In the genomic region with DNA sequence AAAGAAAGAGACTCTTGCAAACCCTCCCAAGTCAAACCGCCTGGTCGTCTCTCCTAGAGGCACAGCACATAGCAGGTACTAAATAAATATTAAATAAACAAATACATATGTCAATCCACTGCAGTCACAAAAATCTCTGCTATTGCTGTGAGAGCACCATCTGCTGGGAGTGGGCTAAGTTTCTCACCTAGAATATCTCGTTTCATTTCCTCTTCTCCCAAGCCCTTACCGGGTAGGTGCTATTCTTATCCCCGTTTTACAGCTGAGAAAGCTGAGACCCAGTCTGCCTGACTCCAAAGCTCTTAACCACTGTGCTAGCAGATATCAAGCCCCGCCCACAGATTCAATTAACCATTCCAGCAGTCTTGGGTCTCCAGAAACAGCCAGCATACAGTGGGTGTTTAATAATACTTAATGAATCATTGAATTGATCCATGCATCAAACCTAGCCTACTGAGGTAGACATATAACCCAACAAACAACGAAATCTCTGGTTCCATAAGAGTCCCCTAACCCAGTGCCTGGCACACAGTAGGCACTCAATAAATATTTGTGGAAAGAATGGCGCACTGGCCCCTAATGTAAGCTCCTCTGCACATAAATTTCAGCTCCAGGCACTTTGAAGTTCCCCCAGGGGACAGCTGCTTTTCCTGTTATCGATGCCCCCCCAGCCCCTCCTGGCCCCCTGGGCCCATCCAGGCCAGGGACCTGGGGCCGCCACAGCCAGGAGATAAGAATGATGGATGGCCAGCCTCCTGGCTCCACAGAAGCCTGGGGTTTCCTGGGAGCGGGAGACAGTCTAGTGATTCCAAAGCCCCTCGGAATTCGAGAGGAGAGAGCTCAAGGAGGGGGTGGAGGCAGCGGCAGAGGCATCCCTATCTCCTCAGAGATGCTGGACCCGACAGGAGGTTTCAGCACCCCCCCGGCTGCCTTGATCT, we compare ENCODE assay signal across 11 cellular contexts.
DNase-seq lines count a peak whose midpoint lies in the region; ATAC-seq, FAIRE-seq and TF ChIP-seq lines count a peak whose summit lies in the region.
"Had no signal": no experiment of that assay in that cellular context is flagged by ENCODE, and none has a peak within 500 bp of the region (broad histone marks: within the 10 kb centered on the region; RNA-seq: fewer than 3 reads in every experiment).

No MANE protein-coding gene starts in this region.

- H3K36me3 Mint-ChIP-seq in activated naive CD4-positive, alpha-beta T cell treated with anti-CD3 and anti-CD28 coated beads for 36 hours (ENCODE audit: low read depth), result no peaks in the 10 kb centered on the region
- H3K36me3 Mint-ChIP-seq in T-cell, result no peaks in the 10 kb centered on the region
- no peaks in the 10 kb centered on the region for H3K36me3 Mint-ChIP-seq in effector memory CD8-positive, alpha-beta T cell (ENCODE audit: insufficient read depth)
- H3K36me3 Mint-ChIP-seq: CD4-positive, CD25-positive, alpha-beta regulatory T cell had no signal

- H2AFZ ChIP-seq in OCI-LY3 (ENCODE audit: low read depth, low read length), result no peak overlapping the region
- H2AFZ ChIP-seq: parathyroid adenoma had no signal

- no peak for FAIRE-seq in urothelium cell line (lab: Jason Lieb, UNC)

- no peak overlapping the region for H3K27ac Mint-ChIP-seq in activated naive CD4-positive, alpha-beta T cell treated with anti-CD3 and anti-CD28 coated beads for 36 hours
- no peak overlapping the region for H3K27ac Mint-ChIP-seq in T-cell
- no peak overlapping the region for H3K27ac Mint-ChIP-seq in effector memory CD8-positive, alpha-beta T cell
- H3K27ac Mint-ChIP-seq: CD4-positive, CD25-positive, alpha-beta regulatory T cell had no signal

- no peaks in the 10 kb centered on the region for H3K4me1 Mint-ChIP-seq in activated naive CD4-positive, alpha-beta T cell treated with anti-CD3 and anti-CD28 coated beads for 36 hours (ENCODE audit: low read depth)
- H3K4me1 Mint-ChIP-seq in T-cell, result no peaks in the 10 kb centered on the region
- H3K4me1 Mint-ChIP-seq in effector memory CD8-positive, alpha-beta T cell (ENCODE audit: low read depth in 2 of 2), result peaks cover 0 to 2% of the 10 kb centered on the region in 2 donors

- DNase-seq in activated naive CD4-positive, alpha-beta T cell treated with anti-CD3 and anti-CD28 coated beads for 36 hours, result peak; percentile 20
- no peak for DNase-seq in activated naive CD4-positive, alpha-beta T cell (lab: John Stamatoyannopoulos, UW)
- DNase-seq in urothelium cell line (ENCODE audit: low spot score), result peak; percentile 10
- DNase-seq in T-cell, result no peak
- DNase-seq in effector memory CD8-positive, alpha-beta T cell, result no peak
- DNase-seq in Right ventricle myocardium inferior (ENCODE audit: missing footprints), result no peak
- DNase-seq: CD4-positive, CD25-positive, alpha-beta regulatory T cell had no signal

- H3K27me3 ChIP-seq in OCI-LY3 (ENCODE audit: low read depth, low read length), result no peaks in the 10 kb centered on the region

- ATAC-seq in HG02870 (IDR thresholded peaks at IDR 0.05; ENCODE audit: unreplicated experiment) (peak; percentile 96), T-cell (replicated peaks in 1 of 4) (no peak), Right ventricle myocardium inferior (no peak)
- ATAC-seq in effector memory CD8-positive, alpha-beta T cell (replicated peaks), result no peak

- H3K27me3 Mint-ChIP-seq in activated naive CD4-positive, alpha-beta T cell treated with anti-CD3 and anti-CD28 coated beads for 36 hours (ENCODE audit: low read depth), result peaks cover 12% of the 10 kb centered on the region
- H3K27me3 Mint-ChIP-seq in T-cell, result peaks cover 19 to 33% of the 10 kb centered on the region in 2 donors
- peaks cover 33 to 68% of the 10 kb centered on the region in 2 donors for H3K27me3 Mint-ChIP-seq in effector memory CD8-positive, alpha-beta T cell

- no peaks in the 10 kb centered on the region for H3K79me2 ChIP-seq in OCI-LY3 (ENCODE audit: low read length)
- H3K79me2 ChIP-seq: parathyroid adenoma had no signal

- POLR2A ChIA-PET in T-cell (lab: Charles Lee), result no interaction called here

- H3K4me3 ChIP-seq in OCI-LY3 (ENCODE audit: low read length), result no peak overlapping the region
- H3K4me3 ChIP-seq: SJSA1 had no signal

- H3K4me3 Mint-ChIP-seq in activated naive CD4-positive, alpha-beta T cell treated with anti-CD3 and anti-CD28 coated beads for 36 hours, result no peak overlapping the region
- no peak overlapping the region for H3K4me3 Mint-ChIP-seq in T-cell
- H3K4me3 Mint-ChIP-seq in effector memory CD8-positive, alpha-beta T cell, result no peak overlapping the region
- H3K4me3 Mint-ChIP-seq: CD4-positive, CD25-positive, alpha-beta regulatory T cell had no signal

- no peaks in the 10 kb centered on the region for H3K9me3 ChIP-seq in OCI-LY3 (ENCODE audit: insufficient read depth, low read length)
- H3K9me3 ChIP-seq: SJSA1 had no signal

- H3K9me3 Mint-ChIP-seq in activated naive CD4-positive, alpha-beta T cell treated with anti-CD3 and anti-CD28 coated beads for 36 hours, result no peaks in the 10 kb centered on the region
- no peaks in the 10 kb centered on the region for H3K9me3 Mint-ChIP-seq in T-cell
- no peaks in the 10 kb centered on the region for H3K9me3 Mint-ChIP-seq in effector memory CD8-positive, alpha-beta T cell
- H3K9me3 Mint-ChIP-seq: CD4-positive, CD25-positive, alpha-beta regulatory T cell had no signal

- no peak overlapping the region for H3K27ac ChIP-seq in OCI-LY3 (ENCODE audit: low read length)
- H3K27ac ChIP-seq: parathyroid adenoma, SJSA1 had no signal

- H4K20me1 ChIP-seq in OCI-LY3 (ENCODE audit: insufficient read depth, low read length), result no peaks in the 10 kb centered on the region

- H3K4me1 ChIP-seq in OCI-LY3 (ENCODE audit: low read length), result peaks cover 18% of the 10 kb centered on the region
- H3K4me1 ChIP-seq: parathyroid adenoma, SJSA1 had no signal

- H3K36me3 ChIP-seq in OCI-LY3 (replicated peaks; ENCODE audit: low read depth, low read length), result no peaks in the 10 kb centered on the region
- H3K36me3 ChIP-seq: SJSA1 had no signal

- CTCF ChIA-PET in activated naive CD4-positive, alpha-beta T cell treated with anti-CD3 and anti-CD28 coated beads for 36 hours (lab: Charles Lee), result interaction anchor here (0.6 to 1.1 kb wide), 3 partner anchors 105 to 160 kb away, joined by 3 to 5 read pairs (median 4); no protein-coding TSS in a partner anchor
- CTCF ChIA-PET in T-cell (lab: Charles Lee), result no interaction called here

- intact Hi-C loops in activated naive CD4-positive, alpha-beta T cell treated with anti-CD3 and anti-CD28 coated beads for 36 hours (cut with micrococcal nuclease), result loop anchor here (1.0 kb wide), 1 partner anchor 109 kb away; no protein-coding TSS in a partner anchor
- intact Hi-C loops in Right ventricle myocardium inferior (cut with DNase I), result no loop called here

- peak overlapping the region; percentile 54 for H3K4me2 ChIP-seq in OCI-LY3 (ENCODE audit: low read length)

- peak; percentile 67 for TF ChIP-seq CTCF in OCI-LY3 (IDR thresholded peaks at IDR 0.05; ENCODE audit: low read depth, low read length)

- no peak overlapping the region; the same call in 1 of the 2 replicates for H3K9ac ChIP-seq in OCI-LY3 (ENCODE audit: low read length)
- H3K9ac ChIP-seq: parathyroid adenoma had no signal

Comparison
In these comparisons a context has a peak if more than half of its experiments do, and no peak if none do; other contexts are left out.
1. DNase-seq: peak in activated naive CD4-positive, alpha-beta T cell treated with anti-CD3 and anti-CD28 coated beads for 36 hours (single experiment) and urothelium cell line (single experiment); none in activated naive CD4-positive, alpha-beta T cell (0 of 4), T-cell (0 of 34), effector memory CD8-positive, alpha-beta T cell (0 of 3) and Right ventricle myocardium inferior (single experiment).